ENCODE assay signal across 31 cellular contexts in the genomic region with DNA sequence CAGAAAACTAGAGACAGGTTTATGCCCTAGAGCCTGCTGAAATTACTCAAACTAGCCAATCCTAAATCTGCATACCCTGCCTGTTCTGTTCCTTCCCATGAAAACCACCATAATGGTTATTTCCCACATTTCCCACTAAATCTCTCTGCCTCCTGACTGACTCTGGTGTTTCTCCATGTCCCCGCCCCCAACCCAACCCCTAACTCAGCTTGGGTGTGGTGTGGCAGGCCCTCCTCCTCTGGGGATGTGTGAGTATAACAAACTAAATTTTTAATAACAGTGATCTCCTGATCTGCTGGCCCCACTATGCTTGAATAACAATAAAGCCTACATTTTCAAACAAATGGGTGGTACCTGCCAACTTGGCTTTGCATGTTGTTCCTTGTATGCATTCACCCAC. TPM values are rescaled to one million over a fixed set of nuclear protein-coding genes. Genes with fewer than 3 reads are reported as not detected.
"Had no signal": no experiment of that assay in that cellular context is flagged by ENCODE, and none has a peak within 500 bp of the region (broad histone marks: within the 10 kb centered on the region; RNA-seq: fewer than 3 reads in every experiment).

No MANE protein-coding gene starts in this region.

- H3K27me3 Mint-ChIP-seq: progenitor cell of endocrine pancreas, type B pancreatic cell had no signal

- H3K79me2 ChIP-seq: parathyroid adenoma had no signal

- FAIRE-seq: small intestine had no signal

- H3K27ac Mint-ChIP-seq: natural killer cell; nephron; neural progenitor cell; progenitor cell of endocrine pancreas; stimulated activated memory B cell treated with anti-CD40 and anti-IgM and Interleukin-4, amounts not matched to agents 10 μg/mL and 1 μg/mL and 100 μg/mL, for 72 hours; stimulated activated naive CD8-positive, alpha-beta T cell treated with anti-CD3 and anti-CD28 coated beads, Interleukin-15, amount 100 ng/mL, for 72 hours; type B pancreatic cell had no signal

- H3K9me3 ChIP-seq: ovary, right lobe of liver, testis, transverse colon had no signal

- H3K36me3 Mint-ChIP-seq: type B pancreatic cell had no signal

- H3K4me3 Mint-ChIP-seq: natural killer cell; nephron; neural progenitor cell; stimulated activated memory B cell treated with anti-CD40 and anti-IgM and Interleukin-4, amounts not matched to agents 10 μg/mL and 1 μg/mL and 100 μg/mL, for 72 hours; stimulated activated naive CD8-positive, alpha-beta T cell treated with anti-CD3 and anti-CD28 coated beads, Interleukin-15, amount 100 ng/mL, for 72 hours; type B pancreatic cell had no signal

- H3K4me2 ChIP-seq: neural progenitor cell had no signal

- H3K9ac ChIP-seq: neural progenitor cell, parathyroid adenoma had no signal

- H2AFZ ChIP-seq: neural progenitor cell, parathyroid adenoma had no signal

- DNase-seq: natural killer cell; occipital lobe; ovary; posterior cingulate gyrus; psoas muscle; right cardiac atrium; right lobe of liver; sigmoid colon; small intestine; stimulated activated CD4-positive, alpha-beta T cell treated with anti-CD3 and anti-CD28 coated beads, Interleukin-15, amount 100 ng/mL, for 24 hours; stimulated activated CD4-positive, alpha-beta T cell treated with anti-CD3 and anti-CD28 coated beads, Interleukin-2, amount 100 ng/mL, for 24 hours; stimulated activated CD4-positive, alpha-beta T cell treated with anti-CD3 and anti-CD28 coated beads, Interleukin-2, amount 100 ng/mL, for 48 hours; stimulated activated CD4-positive, alpha-beta T cell treated with anti-CD3 and anti-CD28 coated beads, Interleukin-4, amount 100 ng/mL, for 24 hours; stimulated activated CD8-positive, alpha-beta memory T cell treated with anti-CD3 and anti-CD28 coated beads, Interleukin-4, amount 100 ng/mL, for 48 hours; stimulated activated naive CD4-positive, alpha-beta T cell; stimulated activated naive CD8-positive, alpha-beta T cell treated with anti-CD3 and anti-CD28 coated beads, Interleukin-15, amount 100 ng/mL, for 72 hours; stimulated activated naive CD8-positive, alpha-beta T cell treated with anti-CD3 and anti-CD28 coated beads, Interleukin-15, Interleukin-2, amounts not matched to agents 100 U/mL and 50 U/mL, for 24 hours; substantia nigra; testis; tibial artery; transverse colon; upper lobe of right lung; uterus had no signal

- H3K36me3 ChIP-seq: neural progenitor cell, right lobe of liver, sigmoid colon, suprapubic skin, tibial artery, transverse colon, upper lobe of right lung, uterus had no signal

- H3K4me1 ChIP-seq: neural progenitor cell, parathyroid adenoma, right lobe of liver, sigmoid colon, suprapubic skin, testis, tibial artery, transverse colon, upper lobe of right lung, uterus had no signal

- H3K4me1 Mint-ChIP-seq: natural killer cell; nephron; neural progenitor cell; stimulated activated memory B cell treated with anti-CD40 and anti-IgM and Interleukin-4, amounts not matched to agents 10 μg/mL and 1 μg/mL and 100 μg/mL, for 72 hours; stimulated activated naive CD8-positive, alpha-beta T cell treated with anti-CD3 and anti-CD28 coated beads, Interleukin-15, amount 100 ng/mL, for 72 hours had no signal

- H3K27ac ChIP-seq: neural progenitor cell, ovary, parathyroid adenoma, psoas muscle, right lobe of liver, sigmoid colon, suprapubic skin, testis, tibial artery, transverse colon, upper lobe of right lung, uterus had no signal

- H3K27me3 ChIP-seq: neural progenitor cell, ovary, right lobe of liver, sigmoid colon, suprapubic skin, testis, tibial artery, transverse colon, upper lobe of right lung, uterus had no signal

- ATAC-seq: natural killer cell; psoas muscle; right cardiac atrium; right lobe of liver; stimulated activated memory B cell treated with anti-CD40 and anti-IgM and Interleukin-4, amounts not matched to agents 10 μg/mL and 1 μg/mL and 100 μg/mL, for 72 hours; stimulated activated naive CD8-positive, alpha-beta T cell treated with anti-CD3 and anti-CD28 coated beads, Interleukin-15, amount 100 ng/mL, for 72 hours; stimulated activated naive CD8-positive, alpha-beta T cell treated with anti-CD3 and anti-CD28 coated beads, Interleukin-15, Interleukin-2, amounts not matched to agents 100 U/mL and 50 U/mL, for 24 hours; upper lobe of right lung had no signal

- H3K4me3 ChIP-seq: neural progenitor cell, ovary, psoas muscle, right lobe of liver, sigmoid colon, suprapubic skin, testis, tibial artery, transverse colon, upper lobe of right lung, uterus had no signal

RNA-seq across cellular contexts. Expression of a gene that starts 35.5 kb away (rescaled TPM):
- total RNA-seq: natural killer cell, progenitor cell of endocrine pancreas, suprapubic skin, transverse colon, upper lobe of right lung had no signal
- polyA plus RNA-seq: neural cell had no signal
